8 cellular contexts compared by ENCODE assay signal in the genomic region with DNA sequence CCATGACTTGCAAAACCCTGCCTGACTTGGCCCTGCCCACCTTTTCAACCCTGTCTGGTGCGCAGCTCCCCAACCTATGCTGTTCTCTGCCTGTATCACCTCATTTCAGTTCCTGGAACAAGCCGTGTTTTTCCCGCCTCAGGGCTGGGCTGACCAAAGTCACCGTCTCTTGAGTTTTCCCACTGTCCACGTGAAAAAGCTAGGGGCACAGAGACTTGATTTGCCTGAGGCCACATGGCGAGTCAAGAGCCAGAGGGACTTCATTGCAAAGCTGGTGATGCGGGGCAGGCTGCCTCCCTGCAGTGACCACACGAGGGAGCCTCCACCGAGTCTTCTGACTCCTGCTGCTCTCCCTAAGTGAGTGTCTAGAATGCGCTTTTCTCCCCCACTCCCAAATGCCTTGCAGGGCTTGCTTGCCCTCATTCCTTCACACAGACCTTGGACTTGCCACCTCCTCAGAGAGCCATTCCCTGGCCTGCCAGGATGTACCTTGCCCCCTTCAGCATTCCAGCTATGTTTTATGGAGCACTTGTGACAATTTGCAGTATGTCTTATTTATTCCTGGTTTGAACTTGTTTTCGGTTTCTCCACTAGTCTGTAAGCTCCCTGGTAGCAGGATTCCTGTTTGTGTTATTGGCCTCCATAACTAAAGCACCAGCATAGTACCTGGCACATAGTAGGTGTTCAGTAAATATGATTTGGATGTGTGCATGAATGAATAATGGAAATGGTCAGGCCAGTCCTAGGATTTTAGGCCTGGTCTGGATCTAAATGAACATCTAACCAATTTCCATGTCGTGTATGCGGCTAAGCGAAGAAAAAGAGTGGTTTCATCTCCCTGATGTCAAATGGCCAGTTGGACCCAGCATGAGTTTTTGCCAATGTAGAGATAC.
DNase-seq lines count a peak whose midpoint lies in the region; ATAC-seq, FAIRE-seq and TF ChIP-seq lines count a peak whose summit lies in the region.

No MANE protein-coding gene starts in this region.

- WGBS in smooth muscle cell (ENCODE audit: low lambda C conversion rate) = 44% methylated on average over 14 of the region's 14 CpGs

- H3K36me3 ChIP-seq in ascending aorta (no peaks in the 10 kb centered on the region), smooth muscle cell (ENCODE audit: low read depth) (no peaks in the 10 kb centered on the region)

- peaks cover 3% of the 10 kb centered on the region for H3F3A ChIP-seq in smooth muscle cell (ENCODE audit: low read depth)

- H3K4me1 ChIP-seq in ascending aorta (no peaks in the 10 kb centered on the region), smooth muscle cell (ENCODE audit: low read depth) (no peaks in the 10 kb centered on the region)

- H3K4me3 ChIP-seq in ascending aorta (no peak overlapping the region), smooth muscle cell (no peak overlapping the region)

- H3K79me2 ChIP-seq in smooth muscle cell (ENCODE audit: low read depth) = no peaks in the 10 kb centered on the region

- FAIRE-seq in H54 (lab: Jason Lieb, UNC) = no peak

- H3K9me3 ChIP-seq in ascending aorta = no peaks in the 10 kb centered on the region
- no peaks in the 10 kb centered on the region for H3K9me3 ChIP-seq in smooth muscle cell (replicated peaks; ENCODE audit: low read depth)

- no peak for ATAC-seq in HG03460 (IDR thresholded peaks at IDR 0.05; ENCODE audit: unreplicated experiment)
- no peak for ATAC-seq in HG03469 (IDR thresholded peaks at IDR 0.05; ENCODE audit: unreplicated experiment)

- no peaks in the 10 kb centered on the region for H4K20me1 ChIP-seq in smooth muscle cell (ENCODE audit: low read depth)

- no peak overlapping the region for H3K27ac ChIP-seq in ascending aorta
- H3K27ac ChIP-seq in smooth muscle cell (ENCODE audit: low read depth) = no peak overlapping the region

- no peak overlapping the region for H3K4me2 ChIP-seq in smooth muscle cell

- intact Hi-C loops in ascending aorta (cut with DNase I) = no loop called here

- peak; percentile 72 for DNase-seq in Caki2 (ENCODE audit: low read depth)
- DNase-seq in H54 (ENCODE audit: insufficient read length, low spot score) = peak; percentile 35
- DNase-seq in NCI-H82 treated with DMSO at 0.1 percent for 48 hours (lab: John Stamatoyannopoulos, UW; ENCODE audit: unreplicated experiment) = peak; percentile 6
- no peak for DNase-seq in ascending aorta (ENCODE audit: low spot score in 2 of 2)
- DNase-seq in hypothalamus (lab: John Stamatoyannopoulos, UW) = peak in 39 of 51 donors; percentile 5 to 69 (median 32)
- DNase-seq in smooth muscle cell (lab: John Stamatoyannopoulos, UW; ENCODE audit: unreplicated experiment) = peak; percentile 17

- TF ChIP-seq POLR2A in H54 (IDR thresholded peaks at IDR 0.05; ENCODE audit: low read depth, low read length) = no peak

- H3K27me3 ChIP-seq in ascending aorta (no peaks in the 10 kb centered on the region), smooth muscle cell (ENCODE audit: low read depth) (no peaks in the 10 kb centered on the region)

- H2AFZ ChIP-seq in smooth muscle cell (ENCODE audit: low read depth) = no peak overlapping the region

- in situ Hi-C loops in Caki2 (cut with HindIII; ENCODE audit: low pct_unique_long_range_greater_than_20kb, low sequenced_read_pairs) = no loop called here

- no peak overlapping the region for H3K9ac ChIP-seq in smooth muscle cell (ENCODE audit: low read depth)

- peak; percentile 33 to 52 (median 37) for TF ChIP-seq CTCF in ascending aorta (IDR thresholded peaks at IDR 0.05)
- TF ChIP-seq CTCF in smooth muscle cell (IDR thresholded peaks at IDR 0.05; ENCODE audit: borderline replicate concordance, insufficient read depth, poor library complexity, severe bottlenecking) = peak; percentile 63

Comparison
In these comparisons a context has a peak if more than half of its experiments do, and no peak if none do; other contexts are left out.
1. DNase-seq: peak in Caki2 (single experiment), H54 (single experiment), NCI-H82 treated with DMSO at 0.1 percent for 48 hours (single experiment), hypothalamus (39 of 51) and smooth muscle cell (single experiment); none in ascending aorta (0 of 2).